Comparison of ENCODE assay signal across 1 cellular context in genomic region chrX:115624916-115625315, GRCh38.
TF ChIP-seq lines count a peak whose summit lies in the region.

No MANE protein-coding gene starts in this region.

TF ChIP-seq in GM12878, 131 proteins besides CTCF, POLR2A, EP300 and RAD21:
- no peak for TF ChIP-seq ZNF274 (IDR thresholded peaks at IDR 0.05; ENCODE audit: insufficient read depth, insufficient read length)
- peak; percentile 5; the same call in 1 of the 2 replicates for TF ChIP-seq RUNX3 (IDR thresholded peaks at IDR 0.05; ENCODE audit: low read length)
